In the genomic region with DNA sequence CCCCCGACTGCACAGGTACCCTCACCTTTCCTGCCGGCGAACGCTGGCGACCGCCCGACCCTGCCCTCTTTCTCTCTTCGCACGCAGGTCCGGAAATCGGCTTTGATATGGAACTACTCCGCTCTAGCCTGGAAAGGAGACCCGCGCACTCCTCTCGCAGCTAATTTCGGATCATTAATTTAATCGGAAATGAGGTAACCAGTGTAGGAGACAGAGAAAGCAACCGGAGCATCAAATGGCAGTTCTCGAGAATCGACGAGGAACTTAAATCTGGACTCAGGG, we compare ENCODE assay signal across 8 cellular contexts. TPM values are rescaled to one million over a fixed set of nuclear protein-coding genes. Genes with fewer than 3 reads are reported as not detected.
DNase-seq lines count a peak whose midpoint lies in the region; ATAC-seq and TF ChIP-seq lines count a peak whose summit lies in the region.

No MANE protein-coding gene starts in this region.

- no peak for DNase-seq in activated T-cell treated with anti-CD3 and anti-CD28 coated beads, Interleukin-2, amount 50 U/mL, for 24 hours
- DNase-seq in activated T-cell treated with anti-CD3 and anti-CD28 coated beads, Interleukin-2, amount 50 U/mL, for 48 hours, result no peak
- DNase-seq in activated B cell treated with CpG ODN at 0.5 μM for 24 hours, result no peak
- DNase-seq in stimulated activated naive CD8-positive, alpha-beta T cell treated with anti-CD3 and anti-CD28 coated beads, Interleukin-15, amount 100 ng/mL, for 72 hours, result no peak
- DNase-seq in H4 (ENCODE audit: low spot score), result no peak

- peaks cover 5% of the 10 kb centered on the region for H3K27me3 ChIP-seq in iPS-15b (ENCODE audit: control insufficient read depth, insufficient read depth, low read length)

- H3K9me3 ChIP-seq in iPS-15b (ENCODE audit: control insufficient read depth, insufficient read depth, low read length), result no peaks in the 10 kb centered on the region

- H3K9ac ChIP-seq in iPS-15b (ENCODE audit: low read depth, low read length), result peak overlapping the region; percentile 70

- H3K4me3 Mint-ChIP-seq in activated T-cell treated with anti-CD3 and anti-CD28 coated beads, Interleukin-2, amount 50 U/mL, for 24 hours, result peak overlapping the region; percentile 92
- H3K4me3 Mint-ChIP-seq in activated B cell treated with CpG ODN at 0.5 μM for 24 hours, result peak overlapping the region; percentile 95
- H3K4me3 Mint-ChIP-seq in stimulated activated naive CD8-positive, alpha-beta T cell treated with anti-CD3 and anti-CD28 coated beads, Interleukin-15, amount 100 ng/mL, for 72 hours, result peak overlapping the region; percentile 91 to 94

- H3K4me1 ChIP-seq in iPS-15b (ENCODE audit: control insufficient read depth, insufficient read depth, low read length), result peaks cover 15% of the 10 kb centered on the region

- CTCF ChIA-PET in activated B cell treated with CpG ODN at 0.5 μM for 24 hours (lab: Charles Lee), result interaction anchor here (0.6 to 5.4 kb wide), 28 partner anchors 8 to 446 kb away, joined by 3 to 174 read pairs (median 5); no protein-coding TSS in a partner anchor

- intact Hi-C loops in activated B cell treated with CpG ODN at 0.5 μM for 24 hours (cut with micrococcal nuclease), result loop anchor here (1.0 to 10.0 kb wide), 4 partner anchors 203 to 943 kb away; partner anchors contain the start of genes GMPR and NUP153

- POLR2A ChIA-PET in activated B cell treated with CpG ODN at 0.5 μM for 24 hours (lab: Charles Lee), result interaction anchor here (0.7 to 3.1 kb wide), 26 partner anchors 9 to 1580 kb away, joined by 3 to 28 read pairs (median 5); no protein-coding TSS in a partner anchor

- no peak for TF ChIP-seq CTCF in activated B cell treated with CpG ODN at 0.5 μM for 24 hours (IDR thresholded peaks at IDR 0.05)

- H3K27ac Mint-ChIP-seq in activated T-cell treated with anti-CD3 and anti-CD28 coated beads, Interleukin-2, amount 50 U/mL, for 24 hours, result peak overlapping the region; percentile 92
- peak overlapping the region; percentile 89 for H3K27ac Mint-ChIP-seq in activated B cell treated with CpG ODN at 0.5 μM for 24 hours
- H3K27ac Mint-ChIP-seq in stimulated activated naive CD8-positive, alpha-beta T cell treated with anti-CD3 and anti-CD28 coated beads, Interleukin-15, amount 100 ng/mL, for 72 hours, result peak overlapping the region; percentile 96 to 99

- H3K27me3 Mint-ChIP-seq in activated T-cell treated with anti-CD3 and anti-CD28 coated beads, Interleukin-2, amount 50 U/mL, for 24 hours, result no peaks in the 10 kb centered on the region
- no peaks in the 10 kb centered on the region for H3K27me3 Mint-ChIP-seq in activated B cell treated with CpG ODN at 0.5 μM for 24 hours
- no peaks in the 10 kb centered on the region for H3K27me3 Mint-ChIP-seq in stimulated activated naive CD8-positive, alpha-beta T cell treated with anti-CD3 and anti-CD28 coated beads, Interleukin-15, amount 100 ng/mL, for 72 hours

- H3K36me3 Mint-ChIP-seq in activated T-cell treated with anti-CD3 and anti-CD28 coated beads, Interleukin-2, amount 50 U/mL, for 24 hours (ENCODE audit: low read depth), result peaks cover 13% of the 10 kb centered on the region
- H3K36me3 Mint-ChIP-seq in activated B cell treated with CpG ODN at 0.5 μM for 24 hours (ENCODE audit: low read depth), result peaks cover 11% of the 10 kb centered on the region

- H3K36me3 ChIP-seq in iPS-15b (ENCODE audit: control insufficient read depth, insufficient read depth, low read length), result no peaks in the 10 kb centered on the region

- H3K4me3 ChIP-seq in iPS-15b (ENCODE audit: low read depth, low read length), result peak overlapping the region; percentile 77

- peaks cover 70% of the 10 kb centered on the region for H3K4me1 Mint-ChIP-seq in activated T-cell treated with anti-CD3 and anti-CD28 coated beads, Interleukin-2, amount 50 U/mL, for 24 hours (ENCODE audit: low read depth)
- H3K4me1 Mint-ChIP-seq in activated B cell treated with CpG ODN at 0.5 μM for 24 hours, result peaks cover 36% of the 10 kb centered on the region
- peaks cover 65% of the 10 kb centered on the region for H3K4me1 Mint-ChIP-seq in stimulated activated naive CD8-positive, alpha-beta T cell treated with anti-CD3 and anti-CD28 coated beads, Interleukin-15, amount 100 ng/mL, for 72 hours

- H3K9me3 Mint-ChIP-seq in activated T-cell treated with anti-CD3 and anti-CD28 coated beads, Interleukin-2, amount 50 U/mL, for 24 hours, result no peaks in the 10 kb centered on the region
- no peaks in the 10 kb centered on the region for H3K9me3 Mint-ChIP-seq in activated B cell treated with CpG ODN at 0.5 μM for 24 hours
- no peaks in the 10 kb centered on the region for H3K9me3 Mint-ChIP-seq in stimulated activated naive CD8-positive, alpha-beta T cell treated with anti-CD3 and anti-CD28 coated beads, Interleukin-15, amount 100 ng/mL, for 72 hours

- ATAC-seq in HG03175 (IDR thresholded peaks at IDR 0.05; ENCODE audit: unreplicated experiment) (peak; percentile 8), activated B cell treated with CpG ODN at 0.5 μM for 24 hours (ENCODE audit: low read depth) (peak; percentile 9), HG02759 (IDR thresholded peaks at IDR 0.05; ENCODE audit: unreplicated experiment) (no peak)
- peak; percentile 33 for ATAC-seq in stimulated activated naive CD8-positive, alpha-beta T cell treated with anti-CD3 and anti-CD28 coated beads, Interleukin-15, amount 100 ng/mL, for 72 hours

RNA-seq across cellular contexts. Expression of gene ATXN1, which starts 0.9 kb away (rescaled TPM):
- 43.1 and 59.8 TPM in 2 replicates for total RNA-seq in activated B cell treated with CpG ODN at 0.5 μM for 24 hours
- 14.6 and 18.9 TPM in 2 replicates for total RNA-seq in H4 (2014; rRNA removed; shearing (Covaris generic))
